In the genomic region with DNA sequence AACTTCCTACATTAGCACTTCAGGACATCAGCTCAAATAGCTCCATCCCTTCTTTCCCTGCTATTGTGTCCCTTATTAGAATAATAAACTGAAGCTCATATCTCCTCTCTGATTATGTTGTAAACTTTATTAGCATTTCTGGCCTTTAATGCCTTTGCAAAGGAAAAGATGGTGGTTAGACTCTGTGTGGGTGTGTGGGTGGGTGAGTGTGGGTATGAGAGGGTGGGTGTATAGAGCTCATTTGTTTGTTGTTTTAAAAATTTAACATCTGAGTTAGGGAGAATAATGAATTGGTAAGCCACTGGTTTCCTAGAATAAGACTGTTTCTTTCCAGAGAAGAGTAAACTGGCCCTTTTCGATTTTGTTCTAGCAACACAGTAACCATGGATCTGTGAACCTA, we compare ENCODE assay signal across 2 cellular contexts.
TF ChIP-seq lines count a peak whose summit lies in the region.

No MANE protein-coding gene starts in this region.

TF ChIP-seq in IMR-90, 13 proteins besides CTCF, POLR2A, EP300 and RAD21:
- TF ChIP-seq FOS (IDR thresholded peaks at IDR 0.05; ENCODE audit: low read depth, low read length), result no peak
- no peak for TF ChIP-seq RFX5 (IDR thresholded peaks at IDR 0.05; ENCODE audit: low read depth, low read length)
- no peak for TF ChIP-seq MXI1 (IDR thresholded peaks at IDR 0.05; ENCODE audit: borderline replicate concordance, low read depth, low read length)
- no peak for TF ChIP-seq BHLHE40 (IDR thresholded peaks at IDR 0.05; ENCODE audit: low read depth, low read length)
- no peak for TF ChIP-seq SMC3 (IDR thresholded peaks at IDR 0.05; ENCODE audit: low read depth, low read length)
- TF ChIP-seq RCOR1 (IDR thresholded peaks at IDR 0.05; ENCODE audit: insufficient replicate concordance, low read length), result no peak
- TF ChIP-seq MAZ (IDR thresholded peaks at IDR 0.05; ENCODE audit: borderline replicate concordance, low read depth, low read length), result no peak
- TF ChIP-seq CHD1 (IDR thresholded peaks at IDR 0.05; ENCODE audit: low read depth, low read length), result no peak
- no peak for TF ChIP-seq MAFK (IDR thresholded peaks at IDR 0.05; ENCODE audit: low read depth, low read length)
- TF ChIP-seq, protein P1, sequence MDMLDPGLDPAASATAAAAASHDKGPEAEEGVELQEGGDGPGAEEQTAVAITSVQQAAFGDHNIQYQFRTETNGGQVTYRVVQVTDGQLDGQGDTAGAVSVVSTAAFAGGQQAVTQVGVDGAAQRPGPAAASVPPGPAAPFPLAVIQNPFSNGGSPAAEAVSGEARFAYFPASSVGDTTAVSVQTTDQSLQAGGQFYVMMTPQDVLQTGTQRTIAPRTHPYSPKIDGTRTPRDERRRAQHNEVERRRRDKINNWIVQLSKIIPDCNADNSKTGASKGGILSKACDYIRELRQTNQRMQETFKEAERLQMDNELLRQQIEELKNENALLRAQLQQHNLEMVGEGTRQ (IDR thresholded peaks at IDR 0.05; ENCODE audit: low read depth, low read length), result no peak
- TF ChIP-seq, protein P2, sequence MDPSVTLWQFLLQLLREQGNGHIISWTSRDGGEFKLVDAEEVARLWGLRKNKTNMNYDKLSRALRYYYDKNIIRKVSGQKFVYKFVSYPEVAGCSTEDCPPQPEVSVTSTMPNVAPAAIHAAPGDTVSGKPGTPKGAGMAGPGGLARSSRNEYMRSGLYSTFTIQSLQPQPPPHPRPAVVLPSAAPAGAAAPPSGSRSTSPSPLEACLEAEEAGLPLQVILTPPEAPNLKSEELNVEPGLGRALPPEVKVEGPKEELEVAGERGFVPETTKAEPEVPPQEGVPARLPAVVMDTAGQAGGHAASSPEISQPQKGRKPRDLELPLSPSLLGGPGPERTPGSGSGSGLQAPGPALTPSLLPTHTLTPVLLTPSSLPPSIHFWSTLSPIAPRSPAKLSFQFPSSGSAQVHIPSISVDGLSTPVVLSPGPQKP (IDR thresholded peaks at IDR 0.05; ENCODE audit: borderline replicate concordance, low read depth, low read length), result no peak
- no peak for TF ChIP-seq CEBPB (IDR thresholded peaks at IDR 0.05; ENCODE audit: low read depth, low read length)
- no peak for TF ChIP-seq NFE2L2 (IDR thresholded peaks at IDR 0.05; ENCODE audit: low read depth, low read length)

TF ChIP-seq in H1, 55 proteins besides CTCF, POLR2A, EP300 and RAD21:
- TF ChIP-seq NANOG (IDR thresholded peaks at IDR 0.05; ENCODE audit: insufficient read depth, low read depth, low read length, poor library complexity, severe bottlenecking), result no peak
- no peak for TF ChIP-seq EZH2 (IDR thresholded peaks at IDR 0.05; ENCODE audit: low read depth, low read length, severe bottlenecking)
